Comparison of ENCODE assay signal across 8 cellular contexts in genomic region chr5:134758176-134758503, GRCh38. TPM values are rescaled to one million over a fixed set of nuclear protein-coding genes. Genes with fewer than 3 reads are reported as not detected.
DNase-seq lines count a peak whose midpoint lies in the region; ATAC-seq and TF ChIP-seq lines count a peak whose summit lies in the region.

No MANE protein-coding gene starts in this region.

- H3K36me3 ChIP-seq in heart left ventricle (peaks cover 0 to 3% (median 0%) of the 10 kb centered on the region in 9 donors), testis (ENCODE audit: low read depth, missing control alignments) (no peaks in the 10 kb centered on the region)

- H3K4me3 Mint-ChIP-seq in activated CD8-positive, alpha-beta T cell treated with anti-CD3 and anti-CD28 coated beads, Interleukin-2, amount 10 ng/mL, durations not matched to agents 7 days and 5 days: peak overlapping the region; percentile 99
- H3K4me3 Mint-ChIP-seq in immature natural killer cell: peak overlapping the region; percentile 97 to 100 (median 100)

- H3K36me3 Mint-ChIP-seq in activated CD8-positive, alpha-beta T cell treated with anti-CD3 and anti-CD28 coated beads, Interleukin-2, amount 10 ng/mL, durations not matched to agents 7 days and 5 days (ENCODE audit: low read depth): peaks cover 7% of the 10 kb centered on the region
- no peaks in the 10 kb centered on the region for H3K36me3 Mint-ChIP-seq in immature natural killer cell

- H3K27ac Mint-ChIP-seq in activated CD8-positive, alpha-beta T cell treated with anti-CD3 and anti-CD28 coated beads, Interleukin-2, amount 10 ng/mL, durations not matched to agents 7 days and 5 days: peak overlapping the region; percentile 97
- peak overlapping the region; percentile 92 to 99 (median 96) for H3K27ac Mint-ChIP-seq in immature natural killer cell

- intact Hi-C loops in heart left ventricle (cut with DNase I) (loop anchor here in 2 of 10 donors (2.0 to 10.0 kb wide), 2 partner anchors 19 to 87 kb away; partner anchors contain the start of genes C5orf24 (in 1 of the 2) and CAMLG (in 1 of the 2)), cardiac septum (cut with DNase I) (loop anchor here (1.0 to 5.0 kb wide), 3 partner anchors 21 to 126 kb away; partner anchors contain the start of genes C5orf24 and SAR1B), testis (cut with DNase I; ENCODE audit: low total_unique reads) (no loop called here)

- peaks cover 29% of the 10 kb centered on the region for H3K4me1 Mint-ChIP-seq in activated CD8-positive, alpha-beta T cell treated with anti-CD3 and anti-CD28 coated beads, Interleukin-2, amount 10 ng/mL, durations not matched to agents 7 days and 5 days (ENCODE audit: low read depth)
- peaks cover 28 to 37% of the 10 kb centered on the region in 2 donors for H3K4me1 Mint-ChIP-seq in immature natural killer cell

- no peaks in the 10 kb centered on the region for H3K9me3 ChIP-seq in heart left ventricle
- no peaks in the 10 kb centered on the region for H3K9me3 ChIP-seq in testis

- ATAC-seq in heart left ventricle: peak in 1 of 4 donors; percentile 4
- ATAC-seq in activated CD8-positive, alpha-beta T cell treated with anti-CD3 and anti-CD28 coated beads, Interleukin-2, amount 10 ng/mL, durations not matched to agents 7 days and 5 days: no peak

- no peaks in the 10 kb centered on the region for H3K9me3 Mint-ChIP-seq in activated CD8-positive, alpha-beta T cell treated with anti-CD3 and anti-CD28 coated beads, Interleukin-2, amount 10 ng/mL, durations not matched to agents 7 days and 5 days (ENCODE audit: insufficient read depth)
- no peaks in the 10 kb centered on the region for H3K9me3 Mint-ChIP-seq in immature natural killer cell

- 23 to 26% (median 23%) methylated on average over 9 of the region's 9 CpGs for WGBS in heart left ventricle, 4 donors
- WGBS in testis, 2 donors: 11 to 17% methylated on average over 9 of the region's 9 CpGs

- H3K27me3 Mint-ChIP-seq in activated CD8-positive, alpha-beta T cell treated with anti-CD3 and anti-CD28 coated beads, Interleukin-2, amount 10 ng/mL, durations not matched to agents 7 days and 5 days (ENCODE audit: low read depth): no peaks in the 10 kb centered on the region
- peaks cover 0 to 5% (median 1%) of the 10 kb centered on the region in 3 donors for H3K27me3 Mint-ChIP-seq in immature natural killer cell (ENCODE audit: low read depth in 3 of 3)

- H3K4me1 ChIP-seq in heart left ventricle (peaks cover 0 to 27% (median 19%) of the 10 kb centered on the region in 12 donors), testis (peaks cover 11% of the 10 kb centered on the region)

- no peak for TF ChIP-seq CTCF in heart left ventricle (IDR thresholded peaks at IDR 0.05)
- no peak for TF ChIP-seq CTCF in testis (IDR thresholded peaks at IDR 0.05)

- H3K27me3 ChIP-seq in heart left ventricle (no peaks in the 10 kb centered on the region), testis (no peaks in the 10 kb centered on the region)

- peak overlapping the region in 8 of 12 donors; percentile 51 to 86 (median 66) for H3K27ac ChIP-seq in heart left ventricle
- peak overlapping the region in 1 of 2 donors; percentile 22 for H3K27ac ChIP-seq in testis

- in situ Hi-C loops in G401 (cut with HindIII; ENCODE audit: low sequenced_read_pairs): loop anchor here (10.0 kb wide), 1 partner anchor 177 kb away; no protein-coding TSS in a partner anchor

- POLR2A ChIA-PET in activated CD8-positive, alpha-beta T cell treated with anti-CD3 and anti-CD28 coated beads, Interleukin-2, amount 10 ng/mL, durations not matched to agents 7 days and 5 days (lab: Charles Lee): interaction anchor here (0.5 to 4.0 kb wide), 11 partner anchors 16 to 233 kb away, joined by 3 to 47 read pairs (median 4); partner anchors contain the start of genes C5orf24, CAMLG and PCBD2

- H3K4me3 ChIP-seq in heart left ventricle: peak overlapping the region; percentile 62 to 98 (median 80)
- peak overlapping the region; percentile 76 to 89 for H3K4me3 ChIP-seq in testis

- CTCF ChIA-PET in activated CD8-positive, alpha-beta T cell treated with anti-CD3 and anti-CD28 coated beads, Interleukin-2, amount 10 ng/mL, durations not matched to agents 7 days and 5 days (lab: Charles Lee): interaction anchor here (0.7 to 5.6 kb wide), 10 partner anchors 9 to 361 kb away, joined by 3 to 83 read pairs (median 4); partner anchors contain the start of genes C5orf24, CAMLG and PCBD2

- DNase-seq in heart left ventricle (no peak), cardiac septum (ENCODE audit: low spot score) (no peak), immature natural killer cell (no peak), testis (no peak), cerebellum (ENCODE audit: low spot score) (no peak), DMS153 (lab: John Stamatoyannopoulos, UW) (no peak), G401 (ENCODE audit: low spot score) (no peak)
- DNase-seq in activated CD8-positive, alpha-beta T cell treated with anti-CD3 and anti-CD28 coated beads, Interleukin-2, amount 10 ng/mL, durations not matched to agents 7 days and 5 days: no peak

- no peak for TF ChIP-seq POLR2A in heart left ventricle (IDR thresholded peaks at IDR 0.05)
- TF ChIP-seq POLR2A in testis (IDR thresholded peaks at IDR 0.05): no peak

RNA-seq across cellular contexts. Expression of gene DDX46, which starts 0.4 kb away (rescaled TPM):
- total RNA-seq in heart left ventricle (10 to 100 TPM; 14.3 to 37.0 (median 28.8) TPM), cardiac septum (32.6 TPM), testis (10 to 100 TPM; 53.0 to 59.5 TPM), cerebellum (42.8 TPM)
- polyA plus RNA-seq in heart left ventricle (10 to 100 TPM; 23.5 to 29.2 TPM), immature natural killer cell (10 to 100 TPM; 12.0 to 28.2 (median 16.0) TPM), testis (ENCODE audit: insufficient read depth, low read depth, low replicate concordance) (22.4 TPM)
- 10 to 100 TPM; 69.6 to 72.8 TPM for total RNA-seq in activated CD8-positive, alpha-beta T cell treated with anti-CD3 and anti-CD28 coated beads, Interleukin-2, amount 10 ng/mL, durations not matched to agents 7 days and 5 days
- 13.8 and 18.1 TPM in 2 replicates for total RNA-seq in G401 (2014; rRNA removed; shearing (Covaris generic))

RNA-seq across cellular contexts. Expression of gene CAMLG, which starts 19.8 kb away (rescaled TPM):
- total RNA-seq in heart left ventricle (10 to 100 TPM; 11.6 to 20.9 (median 17.6) TPM), cardiac septum (18.7 TPM), testis (10 to 100 TPM; 36.9 to 53.2 TPM), cerebellum (38.0 TPM)
- polyA plus RNA-seq in heart left ventricle (10 to 100 TPM; 17.4 to 21.5 TPM), immature natural killer cell (10 to 100 TPM; 33.3 to 49.7 (median 34.2) TPM), testis (ENCODE audit: insufficient read depth, low read depth, low replicate concordance) (102 TPM)
- total RNA-seq in activated CD8-positive, alpha-beta T cell treated with anti-CD3 and anti-CD28 coated beads, Interleukin-2, amount 10 ng/mL, durations not matched to agents 7 days and 5 days: 10 to 100 TPM; 23.1 TPM
- 26.2 and 39.2 TPM in 2 replicates for total RNA-seq in G401 (2014; rRNA removed; shearing (Covaris generic))
